Comparison of ENCODE assay signal across 28 cellular contexts in genomic region chr2:101439716-101440115, GRCh38. TPM values are rescaled to one million over a fixed set of nuclear protein-coding genes. Genes with fewer than 3 reads are reported as not detected.
"Had no signal": no experiment of that assay in that cellular context is flagged by ENCODE, and none has a peak within 500 bp of the region (broad histone marks: within the 10 kb centered on the region; RNA-seq: fewer than 3 reads in every experiment).

No MANE protein-coding gene starts in this region.

- H3K36me3 ChIP-seq: colonic mucosa, esophagus muscularis mucosa, gastroesophageal sphincter, ovary, tibial artery had no signal

- DNase-seq: effector CD8-positive, alpha-beta T cell; endodermal cell; foreskin keratinocyte; glutamatergic neuron; midbrain; naive thymus-derived CD8-positive, alpha-beta T cell; occipital lobe; retina; stimulated activated CD4-positive, alpha-beta T cell treated with anti-CD3 and anti-CD28 coated beads, Interleukin-2, amount 100 ng/mL, for 24 hours; stimulated activated CD4-positive, alpha-beta T cell treated with anti-CD3 and anti-CD28 coated beads, Interleukin-4, amount 100 ng/mL, for 24 hours; stimulated activated naive CD8-positive, alpha-beta T cell treated with anti-CD3 and anti-CD28 coated beads, Interleukin-15, Interleukin-2, amounts not matched to agents 100 U/mL and 50 U/mL, for 24 hours; substantia nigra; testis; tibial artery had no signal

- H3K9me3 ChIP-seq: colonic mucosa, esophagus muscularis mucosa, gastroesophageal sphincter, ovary, testis, tibial artery had no signal

- H3K27me3 Mint-ChIP-seq: naive thymus-derived CD8-positive, alpha-beta T cell had no signal

- H3K27ac ChIP-seq: colonic mucosa, epithelial cell of prostate, esophagus muscularis mucosa, foreskin keratinocyte, gastroesophageal sphincter, ovary, testis, tibial artery had no signal

- H3K4me1 ChIP-seq: colonic mucosa, gastroesophageal sphincter had no signal

- ATAC-seq: foreskin keratinocyte; gastroesophageal sphincter; naive thymus-derived CD8-positive, alpha-beta T cell; sciatic nerve; stimulated activated memory B cell treated with anti-CD40 and anti-IgM and Interleukin-4, amounts not matched to agents 10 μg/mL and 1 μg/mL and 100 μg/mL, for 72 hours; stimulated activated naive CD8-positive, alpha-beta T cell treated with anti-CD3 and anti-CD28 coated beads, Interleukin-15, Interleukin-2, amounts not matched to agents 100 U/mL and 50 U/mL, for 24 hours had no signal

- H3K27ac Mint-ChIP-seq: dendritic cell treated with granulocyte-macrophage colony-stimulating factor and Interleukin-4, amounts not matched to agents 40 ng/mL and 50 ng/mL, for 4 days; endodermal cell; naive thymus-derived CD8-positive, alpha-beta T cell; stimulated activated memory B cell treated with anti-CD40 and anti-IgM and Interleukin-4, amounts not matched to agents 10 μg/mL and 1 μg/mL and 100 μg/mL, for 72 hours; type B pancreatic cell had no signal

- H3K36me3 Mint-ChIP-seq: stimulated activated memory B cell treated with anti-CD40 and anti-IgM and Interleukin-4, amounts not matched to agents 10 μg/mL and 1 μg/mL and 100 μg/mL, for 72 hours; type B pancreatic cell had no signal

- H3K27me3 ChIP-seq: colonic mucosa, esophagus muscularis mucosa, foreskin keratinocyte, ovary, testis, tibial artery had no signal

- H3K4me3 ChIP-seq: colonic mucosa, esophagus muscularis mucosa, gastroesophageal sphincter, ovary, testis, tibial artery had no signal

- H3K4me3 Mint-ChIP-seq: dendritic cell treated with granulocyte-macrophage colony-stimulating factor and Interleukin-4, amounts not matched to agents 40 ng/mL and 50 ng/mL, for 4 days; endodermal cell; naive thymus-derived CD8-positive, alpha-beta T cell; stimulated activated memory B cell treated with anti-CD40 and anti-IgM and Interleukin-4, amounts not matched to agents 10 μg/mL and 1 μg/mL and 100 μg/mL, for 72 hours; type B pancreatic cell had no signal

- H3K9me3 Mint-ChIP-seq: dendritic cell treated with granulocyte-macrophage colony-stimulating factor and Interleukin-4, amounts not matched to agents 40 ng/mL and 50 ng/mL, for 4 days; endodermal cell; stimulated activated memory B cell treated with anti-CD40 and anti-IgM and Interleukin-4, amounts not matched to agents 10 μg/mL and 1 μg/mL and 100 μg/mL, for 72 hours; type B pancreatic cell had no signal

RNA-seq across cellular contexts. Expression of gene RFX8, which starts 35.2 kb away (rescaled TPM):
- total RNA-seq: chondrocyte; colonic mucosa; endodermal cell; left lobe of liver; lung microvascular endothelial cell; naive thymus-derived CD8-positive, alpha-beta T cell had no signal

RNA-seq across cellular contexts. Expression of gene CREG2, which starts 52.4 kb away (rescaled TPM):
- total RNA-seq: chondrocyte; esophagus muscularis mucosa; left lobe of liver; lower leg skin; lung microvascular endothelial cell; naive thymus-derived CD8-positive, alpha-beta T cell; posterior vena cava; sciatic nerve had no signal
